Comparison of ENCODE assay signal across 22 cellular contexts in genomic region chr17:67078292-67078691, GRCh38. TPM values are rescaled to one million over a fixed set of nuclear protein-coding genes. Genes with fewer than 3 reads are reported as not detected.
A peak's percentile ranks its signal among the peaks of the same experiment; 100 is the strongest.
DNase-seq lines count a peak whose midpoint lies in the region; ATAC-seq, FAIRE-seq and TF ChIP-seq lines count a peak whose summit lies in the region.
"Had no signal": no experiment of that assay in that cellular context is flagged by ENCODE, and none has a peak within 500 bp of the region (broad histone marks: within the 10 kb centered on the region; RNA-seq: fewer than 3 reads in every experiment).

No MANE protein-coding gene starts in this region.

- H3K9me3 ChIP-seq in HepG2 (ENCODE audit: low read length) = no peaks in the 10 kb centered on the region
- H3K9me3 ChIP-seq in right lobe of liver = no peaks in the 10 kb centered on the region
- H3K9me3 ChIP-seq in mesenchymal stem cell (ENCODE audit: control insufficient read depth, low read length) = no peaks in the 10 kb centered on the region
- H3K9me3 ChIP-seq: BE2C had no signal

- over 99% methylated on average over 11 of the region's 11 CpGs for WGBS in HepG2 (ENCODE audit: low lambda C conversion rate)
- 100% methylated on average over 5 of the region's 11 CpGs for WGBS in right lobe of liver (ENCODE audit: insufficient coverage, low coverage, low lambda C conversion rate, missing lambda C conversion rate)
- WGBS in mesenchymal stem cell = 97% methylated on average over 10 of the region's 11 CpGs

- no peak overlapping the region for H3K9ac ChIP-seq in HepG2 (ENCODE audit: insufficient read depth, low read depth, low read length)
- H3K9ac ChIP-seq in mesenchymal stem cell (ENCODE audit: low read length) = no peak overlapping the region

- H2AFZ ChIP-seq in HepG2 (ENCODE audit: low read length) = no peak overlapping the region
- H2AFZ ChIP-seq in mesenchymal stem cell (ENCODE audit: low read depth, low read length) = no peak overlapping the region

- in situ Hi-C loops in HepG2 (cut with HindIII; ENCODE audit: extremely low pct_ligation_motif_present, low pct_unique_long_range_greater_than_20kb) = no loop called here

- peak overlapping the region; percentile 13 for H2AK5ac ChIP-seq in mesenchymal stem cell (ENCODE audit: low read length, severe bottlenecking)

- no peak overlapping the region for H3K18ac ChIP-seq in mesenchymal stem cell (ENCODE audit: low read depth in 1 of 2, low read length in 2 of 2)

- intact Hi-C loops in HepG2 (cut with micrococcal nuclease; ENCODE audit: unreplicated experiment) = no loop called here
- intact Hi-C loops in right lobe of liver (cut with DNase I) = no loop called here

- H4K20me1 ChIP-seq in HepG2 (ENCODE audit: insufficient read depth, low read length) = no peaks in the 10 kb centered on the region

- H3K27ac ChIP-seq in HepG2 (ENCODE audit: extremely low read length, insufficient read depth, low read length) = no peak overlapping the region
- peak overlapping the region in 1 of 3 donors; percentile 30 for H3K27ac ChIP-seq in right lobe of liver
- H3K27ac ChIP-seq in mesenchymal stem cell (ENCODE audit: low read length, poor library complexity, severe bottlenecking) = no peak overlapping the region
- H3K27ac ChIP-seq: HL-60 had no signal

- H3K36me3 ChIP-seq in HepG2 (replicated peaks in 1 of 2; ENCODE audit: control insufficient read depth in 1 of 2, insufficient read depth in 2 of 2, low read length in 2 of 2) = peaks cover 14 to 42% of the 10 kb centered on the region in 2 experiments
- H3K36me3 ChIP-seq in right lobe of liver = peaks cover 0 to 5% (median 0%) of the 10 kb centered on the region in 4 donors
- peaks cover 5 to 56% of the 10 kb centered on the region in 2 experiments for H3K36me3 ChIP-seq in mesenchymal stem cell (ENCODE audit: control insufficient read depth in 1 of 2, insufficient read depth in 2 of 2, low read depth in 1 of 2, low read length in 2 of 2)

- H2BK15ac ChIP-seq in mesenchymal stem cell (ENCODE audit: low read depth, poor library complexity, severe bottlenecking) = no peak overlapping the region

- H4K91ac ChIP-seq in mesenchymal stem cell (ENCODE audit: low read length) = no peak overlapping the region

- no TSS peak for BruUV-seq in HepG2 (replicated peaks; lab: Mats Ljungman, UMichigan)

- H3K14ac ChIP-seq in mesenchymal stem cell (ENCODE audit: low read length in 2 of 2) = no peak overlapping the region

- H2BK120ac ChIP-seq in mesenchymal stem cell (ENCODE audit: low read depth, low read length) = no peak overlapping the region

- TF ChIP-seq CTCF in HepG2 (CRISPR knock-in tag; IDR thresholded peaks at IDR 0.05) (no peak), right lobe of liver (IDR thresholded peaks at IDR 0.05) (no peak)

- H3K4me2 ChIP-seq in HepG2 (ENCODE audit: low read depth, low read length) = no peak overlapping the region
- H3K4me2 ChIP-seq in mesenchymal stem cell (ENCODE audit: low read length, poor library complexity, severe bottlenecking) = no peak overlapping the region

- TF ChIP-seq POLR2A in HepG2 (IDR thresholded peaks at IDR 0.05; ENCODE audit: insufficient read depth in 1 of 2, low read depth in 2 of 2, low read length in 2 of 2) (no peak), right lobe of liver (IDR thresholded peaks at IDR 0.05) (no peak)

- no peak for FAIRE-seq in HepG2 (lab: Jason Lieb, UNC)
- peak; percentile 9 for FAIRE-seq in HTR-8/SVneo (lab: Jason Lieb, UNC)
- FAIRE-seq: A204.1 had no signal

- H3K79me1 ChIP-seq in mesenchymal stem cell (replicated peaks; ENCODE audit: low read length, poor library complexity, severe bottlenecking) = peaks cover 14% of the 10 kb centered on the region

- no peaks in the 10 kb centered on the region for H3K27me3 ChIP-seq in HepG2 (ENCODE audit: control insufficient read depth in 1 of 2, insufficient read depth in 2 of 2, low read length in 2 of 2)
- no peaks in the 10 kb centered on the region for H3K27me3 ChIP-seq in right lobe of liver
- no peaks in the 10 kb centered on the region for H3K27me3 ChIP-seq in mesenchymal stem cell (ENCODE audit: control insufficient read depth in 1 of 2, insufficient read depth in 1 of 2, low read length in 2 of 2)
- H3K27me3 ChIP-seq: BE2C had no signal

- DNase-seq in HepG2 (ENCODE audit: low spot score) (no peak), right lobe of liver (no peak), HTR-8/SVneo (ENCODE audit: insufficient read length, low spot score) (no peak), mesenchymal stem cell (no peak)
- DNase-seq in stimulated activated naive CD4-positive, alpha-beta T cell treated with Interleukin-2 at 50 U/mL for 16 hours (lab: John Stamatoyannopoulos, UW) = no peak
- DNase-seq: ACHN; BE2C; C1 segment of cervical spinal cord; Calu3; CD4-positive, alpha-beta memory T cell; DMS79 treated with DMSO at 0.1 percent for 48 hours; GF-D8; GOT3; H7; HFFc6; KBM-7 had no signal

- H3K79me2 ChIP-seq in HepG2 (ENCODE audit: insufficient read depth, low read length) = no peaks in the 10 kb centered on the region

- H4K8ac ChIP-seq in mesenchymal stem cell (ENCODE audit: low read length) = no peak overlapping the region

- no peak overlapping the region for H2BK12ac ChIP-seq in mesenchymal stem cell (ENCODE audit: low read length in 2 of 2)

- H3K4me3 ChIP-seq in HepG2 (replicated peaks in 1 of 3; ENCODE audit: insufficient read depth in 1 of 3, low read depth in 2 of 3, low read length in 3 of 3) = no peak overlapping the region
- H3K4me3 ChIP-seq in right lobe of liver = no peak overlapping the region
- no peak overlapping the region for H3K4me3 ChIP-seq in mesenchymal stem cell (ENCODE audit: insufficient read depth in 1 of 2, low read depth in 1 of 2, low read length in 2 of 2)

- H3K4me1 ChIP-seq in HepG2 (ENCODE audit: insufficient read depth, low read length) (peaks cover 36% of the 10 kb centered on the region), right lobe of liver (peaks cover 0 to 51% (median 13%) of the 10 kb centered on the region in 4 donors), mesenchymal stem cell (ENCODE audit: control insufficient read depth, insufficient read depth, low read depth, low read length) (peaks cover 3% of the 10 kb centered on the region)

- 0 out of 3 replicates have a peak, but pooled peaks have one; percentile 12 for ATAC-seq in HepG2
- no peak for ATAC-seq in right lobe of liver
- no peak for ATAC-seq in HG03571 (IDR thresholded peaks at IDR 0.05; ENCODE audit: unreplicated experiment)
- no peak for ATAC-seq in HG02973 (IDR thresholded peaks at IDR 0.05; ENCODE audit: unreplicated experiment)
- ATAC-seq: HCT116 had no signal

- H3K23ac ChIP-seq in mesenchymal stem cell (ENCODE audit: low read length in 2 of 2) = no peak overlapping the region

- POLR2A ChIA-PET in HepG2 (lab: Yijun Ruan, JAX) = no interaction called here

- CTCF ChIA-PET in HepG2 (lab: Yijun Ruan, JAX; ENCODE audit: low intra/inter-chr PET ratio, low total read pairs) = no interaction called here

- H2BK5ac ChIP-seq in mesenchymal stem cell (ENCODE audit: low read depth, low read length, poor library complexity, severe bottlenecking) = no peak overlapping the region

- TF ChIP-seq EP300 in HepG2 (IDR thresholded peaks at IDR 0.05; ENCODE audit: low read depth in 2 of 2, low read length in 2 of 2) = no peak
- no peak for TF ChIP-seq EP300 in HepG2 (CRISPR knock-in tag; IDR thresholded peaks at IDR 0.05; ENCODE audit: borderline replicate concordance)

- H3K4ac ChIP-seq in mesenchymal stem cell (ENCODE audit: low read depth in 1 of 2, low read length in 2 of 2) = no peak overlapping the region

- no peak for TF ChIP-seq RAD21 in HepG2 (CRISPR knock-in tag; IDR thresholded peaks at IDR 0.05)

TF ChIP-seq in HepG2, 621 proteins besides CTCF, POLR2A, EP300 and RAD21:
- peak; percentile 38 for TF ChIP-seq RBM22 (optimal IDR thresholded peaks at IDR 0.05; ENCODE audit: low read length)
- no peak for TF ChIP-seq MED1 (CRISPR knock-in tag; IDR thresholded peaks at IDR 0.05)

RNA-seq across cellular contexts. Expression of gene CACNG1, which starts 33.9 kb away (rescaled TPM):
- total RNA-seq in HepG2 (2016; rRNA removed; fragmentation: Illumina TruSeq; extraction: Trizol) (not detected in 2 replicates), right lobe of liver (not detected)
- total RNA-seq in HepG2 (2016; cell fraction: cytosol; rRNA removed; fragmentation: Illumina TruSeq; extraction: Trizol; ENCODE audit: low read depth) = not detected in 2 replicates
- not detected in 2 replicates for total RNA-seq in HepG2 (2016; cell fraction: insoluble cytoplasmic fraction; rRNA removed; fragmentation: Illumina TruSeq; extraction: Trizol)
- total RNA-seq in HepG2 (2016; cell fraction: membrane; rRNA removed; fragmentation: Illumina TruSeq; extraction: Trizol) = not detected in 2 replicates
- not detected in 2 replicates for total RNA-seq in HepG2 (2016; cell fraction: nucleus; rRNA removed; fragmentation: Illumina TruSeq; extraction: Trizol)
- polyA plus RNA-seq in HepG2 (2011; rRNA removed) = not detected in 2 replicates
- polyA plus RNA-seq in HepG2 (2011; cell fraction: cytosol; rRNA removed) = not detected in 2 replicates
- polyA plus RNA-seq in HepG2 (2011; cell fraction: nucleus; rRNA removed) = not detected in 2 replicates
- polyA plus RNA-seq in HepG2 (2012) = not detected in 2 replicates
- not detected in 2 replicates for polyA plus RNA-seq in HepG2 (2016; cell fraction: cytosol; fragmentation: Illumina TruSeq; extraction: Trizol; ENCODE audit: low read depth)
- polyA plus RNA-seq in HepG2 (2016; cell fraction: insoluble cytoplasmic fraction; fragmentation: Illumina TruSeq; extraction: Trizol; ENCODE audit: low read depth) = not detected in 2 replicates
- not detected in 2 replicates for polyA plus RNA-seq in HepG2 (2016; cell fraction: membrane; fragmentation: Illumina TruSeq; extraction: Trizol; ENCODE audit: low read depth)
- polyA plus RNA-seq in HepG2 (2016; cell fraction: nucleus; fragmentation: Illumina TruSeq; extraction: Trizol; ENCODE audit: insufficient read depth, low read depth) = not detected in 2 replicates
- not detected in 2 replicates for polyA minus RNA-seq in HepG2 (2011; rRNA and poly(A)+ RNA removed; ENCODE audit: low replicate concordance)
- not detected in 2 replicates for polyA minus RNA-seq in HepG2 (2011; cell fraction: cytosol; rRNA and poly(A)+ RNA removed)
- not detected in 2 replicates for polyA minus RNA-seq in HepG2 (2011; cell fraction: nucleus; rRNA and poly(A)+ RNA removed)
- not detected for polyA plus RNA-seq in mesenchymal stem cell (2013, experiment 1 of 2)
- polyA plus RNA-seq in mesenchymal stem cell (2013, experiment 2 of 2) = not detected
- total RNA-seq: Calu3; CD4-positive, alpha-beta memory T cell; H7; HFFc6 had no signal
- polyA plus RNA-seq: CD4-positive, alpha-beta memory T cell; IgD-negative memory B cell had no signal
